8 cellular contexts compared by ENCODE assay signal in the genomic region with DNA sequence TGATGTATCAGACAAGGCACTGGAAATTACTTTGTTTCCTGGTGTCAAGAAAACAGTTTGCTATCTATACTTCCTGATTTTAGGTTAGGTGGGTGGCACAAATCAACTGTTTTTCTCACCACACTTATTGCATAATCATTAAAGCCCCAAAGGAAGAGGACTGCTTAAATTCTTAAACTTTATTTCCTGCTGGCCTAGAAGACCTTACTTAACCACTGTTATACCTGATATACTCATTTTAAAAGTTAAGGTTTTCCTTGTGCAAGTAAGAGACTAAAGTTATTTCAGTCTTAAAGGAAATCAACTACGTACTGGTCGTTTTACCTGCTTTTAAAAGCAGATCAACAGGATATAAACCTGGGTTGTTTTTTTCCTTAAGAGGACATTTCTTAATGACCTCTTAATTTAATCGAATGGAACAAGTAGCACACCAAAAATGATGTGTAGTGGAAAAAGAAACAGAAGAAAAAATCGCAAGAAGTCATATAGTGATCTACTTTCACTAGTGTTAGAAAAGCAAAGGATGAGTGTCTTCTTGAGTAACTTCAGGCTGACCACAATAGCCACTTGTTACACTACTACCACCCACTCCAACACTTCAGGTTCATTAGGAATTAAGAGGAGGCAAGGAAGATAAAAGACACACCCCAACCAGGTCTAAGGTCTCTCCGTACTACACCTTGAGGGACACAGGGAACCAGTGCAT. TPM values are rescaled to one million over a fixed set of nuclear protein-coding genes. Genes with fewer than 3 reads are reported as not detected.
DNase-seq lines count a peak whose midpoint lies in the region; TF ChIP-seq lines count a peak whose summit lies in the region.

No MANE protein-coding gene starts in this region.

- peak overlapping the region; percentile 17 for H3K4me2 ChIP-seq in mesendoderm (ENCODE audit: low read length)

- H3K9me3 ChIP-seq in Peyer's patch = no peaks in the 10 kb centered on the region
- no peaks in the 10 kb centered on the region for H3K9me3 ChIP-seq in vagina

- no peak overlapping the region for H4K5ac ChIP-seq in mesendoderm (ENCODE audit: low read length)

- peak; percentile 15 for DNase-seq in activated CD4-positive, alpha-beta T cell treated with anti-CD3 and anti-CD28 coated beads for 48 hours
- no peak for DNase-seq in activated CD4-positive, alpha-beta T cell treated with anti-CD3 and anti-CD28 coated beads for 1 hour
- DNase-seq in Peyer's patch = no peak
- no peak for DNase-seq in coronary artery (ENCODE audit: low spot score)
- DNase-seq in mesendoderm = no peak
- DNase-seq in vagina (ENCODE audit: extremely low spot score in 2 of 2) = no peak
- no peak for DNase-seq in NCI-H524 treated with DMSO at 0.1 percent for 48 hours (lab: John Stamatoyannopoulos, UW)
- no peak for DNase-seq in stimulated activated CD4-positive, alpha-beta T cell treated with anti-CD3 and anti-CD28 coated beads, Interleukin-2, amount 100 ng/mL, for 48 hours

- peak overlapping the region; percentile 97 for H3K9ac ChIP-seq in mesendoderm (ENCODE audit: low read length)

- TF ChIP-seq POLR2A in Peyer's patch (IDR thresholded peaks at IDR 0.05) (no peak), vagina (IDR thresholded peaks at IDR 0.05) (no peak)

- H3K79me1 ChIP-seq in mesendoderm (ENCODE audit: low read length) = peaks cover 5% of the 10 kb centered on the region

- no peak overlapping the region for H2BK15ac ChIP-seq in mesendoderm (replicated peaks; ENCODE audit: low read depth)

- no peak overlapping the region for H4K8ac ChIP-seq in mesendoderm (ENCODE audit: low read depth, low read length)

- H3K18ac ChIP-seq in mesendoderm (ENCODE audit: low read length) = peak overlapping the region; percentile 57

- no peaks in the 10 kb centered on the region for H3K27me3 ChIP-seq in Peyer's patch
- no peaks in the 10 kb centered on the region for H3K27me3 ChIP-seq in mesendoderm (ENCODE audit: insufficient read depth, low read length, poor library complexity)
- H3K27me3 ChIP-seq in vagina = no peaks in the 10 kb centered on the region

- H2BK5ac ChIP-seq in mesendoderm (ENCODE audit: low read length) = no peak overlapping the region

- TF ChIP-seq CTCF in Peyer's patch (IDR thresholded peaks at IDR 0.05) = no peak
- TF ChIP-seq CTCF in coronary artery (IDR thresholded peaks at IDR 0.05) = no peak
- no peak for TF ChIP-seq CTCF in vagina (IDR thresholded peaks at IDR 0.05)

- peak overlapping the region; percentile 99 for H3K56ac ChIP-seq in mesendoderm (ENCODE audit: low read length)

- H2AK5ac ChIP-seq in mesendoderm (ENCODE audit: low read length) = no peak overlapping the region

- WGBS in mesendoderm (ENCODE audit: extremely low coverage, insufficient coverage, low lambda C conversion rate) = no CpG with 5 or more reads among the region's 5 CpGs

- no peak overlapping the region for H2BK120ac ChIP-seq in mesendoderm (ENCODE audit: low read depth, low read length)

- H3K4ac ChIP-seq in mesendoderm (ENCODE audit: low read depth, low read length) = no peak overlapping the region

- intact Hi-C loops in vagina (cut with DNase I) = no loop called here

- H3K4me3 ChIP-seq in Peyer's patch (peak overlapping the region; percentile 75 to 88 (median 82)), coronary artery (peak overlapping the region; percentile 94), mesendoderm (ENCODE audit: low read length) (peak overlapping the region; percentile 97), vagina (peak overlapping the region; percentile 80 to 98)

- peak overlapping the region; percentile 4 for H3K23ac ChIP-seq in mesendoderm (ENCODE audit: low read length)

- H3K4me1 ChIP-seq in Peyer's patch (peaks cover 0 to 26% (median 0%) of the 10 kb centered on the region in 4 donors), mesendoderm (ENCODE audit: control insufficient read depth, low read depth, low read length) (peaks cover 2% of the 10 kb centered on the region), vagina (peaks cover 44% of the 10 kb centered on the region)

- peaks cover 38% of the 10 kb centered on the region for H3K79me2 ChIP-seq in mesendoderm (ENCODE audit: control insufficient read depth, insufficient read depth, low read length)

- H3K36me3 ChIP-seq in Peyer's patch (no peaks in the 10 kb centered on the region), mesendoderm (ENCODE audit: control insufficient read depth, insufficient read depth, low read length) (no peaks in the 10 kb centered on the region), vagina (no peaks in the 10 kb centered on the region)

- peak overlapping the region; percentile 86 to 91 (median 90) for H3K27ac ChIP-seq in Peyer's patch
- peak overlapping the region; percentile 83 to 91 for H3K27ac ChIP-seq in coronary artery
- H3K27ac ChIP-seq in mesendoderm (ENCODE audit: low read depth, low read length) = no peak overlapping the region
- H3K27ac ChIP-seq in vagina = peak overlapping the region; percentile 89

RNA-seq across cellular contexts. Expression of a gene that starts 1.0 kb away (rescaled TPM):
- 100 to 1,000 TPM; 115 to 177 (median 133) TPM for total RNA-seq in Peyer's patch
- polyA plus RNA-seq in mesendoderm (2013, experiment 1 of 2) = 91.6 TPM
- 89.6 TPM for polyA plus RNA-seq in mesendoderm (2013, experiment 2 of 2)
- total RNA-seq in vagina = 126 TPM
